Comparison of ENCODE assay signal across 7 cellular contexts in genomic region chr3:32238027-32238815, GRCh38. TPM values are rescaled to one million over a fixed set of nuclear protein-coding genes. Genes with fewer than 3 reads are reported as not detected.
DNase-seq lines count a peak whose midpoint lies in the region; ATAC-seq and TF ChIP-seq lines count a peak whose summit lies in the region.

CMTM8 (plus strand) TSS chr3:32238680; CDS start chr3:32238973, 293 bp downstream.

- H3K79me2 ChIP-seq in parathyroid adenoma = peaks cover 37% of the 10 kb centered on the region

- DNase-seq in HK-2 (ENCODE audit: unreplicated experiment) (peak; percentile 53), RKO (ENCODE audit: low spot score) (peak; percentile 27)
- peak; percentile 57 for DNase-seq in activated T-helper 9 cell treated with anti-CD3 and anti-CD28 coated beads, Interleukin-2, amount 50 U/mL, for 16 hours (ENCODE audit: low read depth)

- peak within 1 kb of the TSS; percentile 96 for H3K4me2 ChIP-seq in parathyroid adenoma (ENCODE audit: low read length)

- peak within 1 kb of the TSS in 3 of 4 donors; percentile 59 to 70 (median 68) for H3K27ac ChIP-seq in gastroesophageal sphincter
- H3K27ac ChIP-seq in parathyroid adenoma = peak within 1 kb of the TSS; percentile 47
- H3K27ac ChIP-seq in urinary bladder (ENCODE audit: low read depth) = peak within 1 kb of the TSS; percentile 39

- ATAC-seq in GM18511 (IDR thresholded peaks at IDR 0.05; ENCODE audit: unreplicated experiment) (peak; percentile 71), gastroesophageal sphincter (peak; percentile 63)

- H3K9ac ChIP-seq in parathyroid adenoma = no peak within 1 kb of the TSS

- H3K4me1 ChIP-seq in gastroesophageal sphincter (peaks cover 0 to 24% (median 3%) of the 10 kb centered on the region in 3 donors), parathyroid adenoma (peaks cover 12% of the 10 kb centered on the region), urinary bladder (ENCODE audit: insufficient read depth) (no peaks in the 10 kb centered on the region)

- 0% methylated on average over 13 of the region's 80 CpGs; no CpG with 5 or more reads in 1 of the 2 donors for WGBS in gastroesophageal sphincter (ENCODE audit: low coverage in 1 of 2), 2 donors
- WGBS in urinary bladder = 1% methylated on average over 80 of the region's 80 CpGs

- H3K27me3 ChIP-seq in gastroesophageal sphincter (peaks cover 50% of the 10 kb centered on the region), parathyroid adenoma (ENCODE audit: control insufficient read depth, insufficient read depth, low read length) (no peaks in the 10 kb centered on the region)

- H2AFZ ChIP-seq in parathyroid adenoma = peak within 1 kb of the TSS; percentile 84

- no peak for TF ChIP-seq EP300 in gastroesophageal sphincter (IDR thresholded peaks at IDR 0.05)

- TF ChIP-seq CTCF in gastroesophageal sphincter (IDR thresholded peaks at IDR 0.05) (peak in 1 of 4 experiments; percentile 11), parathyroid adenoma (IDR thresholded peaks at IDR 0.05) (no peak)

- no peak for TF ChIP-seq POLR2A in gastroesophageal sphincter (IDR thresholded peaks at IDR 0.05)

- H3K36me3 ChIP-seq in gastroesophageal sphincter = no peaks in the 10 kb centered on the region
- H3K36me3 ChIP-seq in parathyroid adenoma (ENCODE audit: control insufficient read depth, insufficient read depth, low read length) = no peaks in the 10 kb centered on the region
- no peaks in the 10 kb centered on the region for H3K36me3 ChIP-seq in urinary bladder (ENCODE audit: insufficient read depth)

- H3K9me3 ChIP-seq in gastroesophageal sphincter (peaks cover 0 to 7% (median 0%) of the 10 kb centered on the region in 3 donors), parathyroid adenoma (ENCODE audit: control insufficient read depth, low read length) (no peaks in the 10 kb centered on the region)

- H3K4me3 ChIP-seq in gastroesophageal sphincter (peak within 1 kb of the TSS; percentile 43 to 80), parathyroid adenoma (ENCODE audit: low read depth, low read length) (peak within 1 kb of the TSS; percentile 85), urinary bladder (ENCODE audit: low read depth, low read length) (peak within 1 kb of the TSS; percentile 78)

RNA-seq across cellular contexts. Expression of gene CMTM8, which starts in this region (rescaled TPM):
- total RNA-seq in gastroesophageal sphincter (1 to 10 TPM; 1.2 to 3.1 (median 1.6) TPM), urinary bladder (1.6 TPM)
- polyA plus RNA-seq in urinary bladder = 10.0 TPM

Comparison
In these comparisons a context has a peak if more than half of its experiments do, and no peak if none do; other contexts are left out.
1. Peak in every context shown above with its lines: DNase-seq, ATAC-seq, H3K4me3 ChIP-seq and H3K27ac ChIP-seq.